2 cellular contexts compared by ENCODE assay signal in the genomic region with DNA sequence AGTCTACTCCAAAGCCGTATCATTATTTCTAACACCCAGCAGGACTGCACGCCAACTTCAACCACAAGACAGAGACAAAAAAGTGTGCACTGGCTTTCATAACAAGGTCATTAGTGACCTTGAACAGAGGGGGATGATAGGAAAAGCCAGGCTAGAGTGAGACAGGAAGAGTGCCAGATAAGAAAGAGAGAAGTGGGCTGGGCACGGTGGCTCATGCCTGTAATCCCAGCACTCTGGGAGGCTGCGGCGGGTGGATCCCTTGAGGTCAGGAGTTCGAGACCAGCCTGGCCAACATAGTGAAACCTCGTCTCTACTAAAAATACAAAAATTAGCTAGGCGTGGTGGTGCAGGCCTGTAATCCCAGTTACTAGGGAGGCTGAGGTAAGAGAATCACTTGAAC. TPM values are rescaled to one million over a fixed set of nuclear protein-coding genes. Genes with fewer than 3 reads are reported as not detected.
"Had no signal": no experiment of that assay in that cellular context is flagged by ENCODE, and none has a peak within 500 bp of the region (broad histone marks: within the 10 kb centered on the region; RNA-seq: fewer than 3 reads in every experiment).

No MANE protein-coding gene starts in this region.

RNA-seq across cellular contexts. Expression of a gene that starts 38.2 kb away (rescaled TPM):
- total RNA-seq: mononuclear cell, natural killer cell had no signal
